In the genomic region with DNA sequence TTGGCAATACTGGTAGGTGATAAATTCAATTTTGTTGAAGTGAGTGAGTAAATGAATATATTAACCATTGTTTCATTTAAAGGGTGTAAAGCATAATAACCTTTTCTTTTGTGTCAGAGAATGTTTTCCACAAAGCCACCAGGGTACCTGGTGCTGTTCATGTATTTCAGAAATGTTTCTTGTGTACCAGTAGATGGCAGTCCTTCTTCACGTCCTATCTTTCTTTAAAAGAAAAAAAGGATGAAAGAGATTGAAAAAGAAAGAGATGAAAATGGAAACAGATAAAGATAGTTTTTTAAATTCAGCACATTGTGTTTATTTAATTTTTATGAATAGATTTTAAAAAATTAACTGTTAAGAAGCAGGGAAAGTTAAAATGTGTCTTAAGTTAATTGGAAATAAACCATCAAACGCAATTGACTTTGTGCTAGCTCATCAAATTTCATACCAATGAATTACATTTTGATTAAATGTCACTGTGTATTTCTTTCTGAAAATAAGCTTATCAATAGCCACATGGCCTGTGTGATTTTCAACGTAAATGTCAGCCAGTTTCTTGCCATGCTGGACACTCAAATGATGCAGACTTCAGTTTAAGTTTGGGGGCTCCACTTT, we compare ENCODE assay signal across 8 cellular contexts.
A peak's percentile ranks its signal among the peaks of the same experiment; 100 is the strongest.
DNase-seq lines count a peak whose midpoint lies in the region; ATAC-seq and TF ChIP-seq lines count a peak whose summit lies in the region.

No MANE protein-coding gene starts in this region.

- no peak overlapping the region for H3K4me3 ChIP-seq in mesenchymal stem cell (ENCODE audit: insufficient read depth in 1 of 2, low read depth in 1 of 2, low read length in 2 of 2)

- no peak overlapping the region for H2BK15ac ChIP-seq in mesenchymal stem cell (ENCODE audit: low read depth, poor library complexity, severe bottlenecking)

- H4K8ac ChIP-seq in mesenchymal stem cell (ENCODE audit: low read length) = no peak overlapping the region

- in situ Hi-C loops in ACHN (cut with HindIII; ENCODE audit: low pct_ligation_motif_present, low pct_unique_long_range_greater_than_20kb, low sequenced_read_pairs) (no loop called here), GM13977 (cut with MboI; ENCODE audit: low pct_unique_long_range_greater_than_20kb, low sequenced_read_pairs, unreplicated experiment) (no loop called here)

- no peak overlapping the region for H3K18ac ChIP-seq in mesenchymal stem cell (ENCODE audit: low read depth in 1 of 2, low read length in 2 of 2)

- DNase-seq in ACHN (peak; percentile 36), GM13977 (ENCODE audit: low spot score) (peak; percentile 34), NCI-H1105 treated with DMSO at 0.1 percent for 48 hours (lab: John Stamatoyannopoulos, UW) (peak; percentile 61), astrocyte of the hippocampus (ENCODE audit: low read depth, low spot score) (peak; percentile 49), mesenchymal stem cell (peak; percentile 13)
- no peak for DNase-seq in central memory CD4-positive, alpha-beta T cell
- DNase-seq in activated T-helper 2 cell treated with anti-CD3 and anti-CD28 coated beads, Interferon-gamma antibody, Interleukin-2, Interleukin-4, amounts not matched to agents 10 μg/mL and 5 μg/mL and 100 μg/mL, durations not matched to agents 14 hours and 24 hours and 36 hours (ENCODE audit: low spot score) = no peak

- no peaks in the 10 kb centered on the region for H3K79me1 ChIP-seq in mesenchymal stem cell (replicated peaks; ENCODE audit: low read length, poor library complexity, severe bottlenecking)

- 45% methylated on average over 2 of the region's 3 CpGs for WGBS in mesenchymal stem cell

- no peak overlapping the region for H4K91ac ChIP-seq in mesenchymal stem cell (ENCODE audit: low read length)

- H2BK5ac ChIP-seq in mesenchymal stem cell (ENCODE audit: low read depth, low read length, poor library complexity, severe bottlenecking) = no peak overlapping the region

- no peaks in the 10 kb centered on the region for H3K36me3 Mint-ChIP-seq in activated T-helper 2 cell treated with anti-CD3 and anti-CD28 coated beads, Interferon-gamma antibody, Interleukin-2, Interleukin-4, amounts not matched to agents 10 μg/mL and 5 μg/mL and 100 μg/mL, durations not matched to agents 14 hours and 24 hours and 36 hours (ENCODE audit: low read depth)

- H3K27me3 Mint-ChIP-seq in activated T-helper 2 cell treated with anti-CD3 and anti-CD28 coated beads, Interferon-gamma antibody, Interleukin-2, Interleukin-4, amounts not matched to agents 10 μg/mL and 5 μg/mL and 100 μg/mL, durations not matched to agents 14 hours and 24 hours and 36 hours (ENCODE audit: low read depth) = no peaks in the 10 kb centered on the region

- no peak overlapping the region for H3K14ac ChIP-seq in mesenchymal stem cell (ENCODE audit: low read length in 2 of 2)

- H3K4me3 Mint-ChIP-seq in activated T-helper 2 cell treated with anti-CD3 and anti-CD28 coated beads, Interferon-gamma antibody, Interleukin-2, Interleukin-4, amounts not matched to agents 10 μg/mL and 5 μg/mL and 100 μg/mL, durations not matched to agents 14 hours and 24 hours and 36 hours (ENCODE audit: low read depth) = no peak overlapping the region

- H3K4ac ChIP-seq in mesenchymal stem cell (ENCODE audit: low read depth in 1 of 2, low read length in 2 of 2) = no peak overlapping the region

- no peak overlapping the region for H2AFZ ChIP-seq in mesenchymal stem cell (ENCODE audit: low read depth, low read length)

- H2BK120ac ChIP-seq in mesenchymal stem cell (ENCODE audit: low read depth, low read length) = no peak overlapping the region

- H3K27ac Mint-ChIP-seq in activated T-helper 2 cell treated with anti-CD3 and anti-CD28 coated beads, Interferon-gamma antibody, Interleukin-2, Interleukin-4, amounts not matched to agents 10 μg/mL and 5 μg/mL and 100 μg/mL, durations not matched to agents 14 hours and 24 hours and 36 hours = no peak overlapping the region

- H3K27me3 ChIP-seq in mesenchymal stem cell (ENCODE audit: control insufficient read depth in 1 of 2, insufficient read depth in 1 of 2, low read length in 2 of 2) = no peaks in the 10 kb centered on the region

- H3K9me3 ChIP-seq in mesenchymal stem cell (ENCODE audit: control insufficient read depth, low read length) = no peaks in the 10 kb centered on the region

- H3K4me1 ChIP-seq in mesenchymal stem cell (ENCODE audit: control insufficient read depth, insufficient read depth, low read depth, low read length) = no peaks in the 10 kb centered on the region

- intact Hi-C loops in activated T-helper 2 cell treated with anti-CD3 and anti-CD28 coated beads, Interferon-gamma antibody, Interleukin-2, Interleukin-4, amounts not matched to agents 10 μg/mL and 5 μg/mL and 100 μg/mL, durations not matched to agents 14 hours and 24 hours and 36 hours (cut with micrococcal nuclease) = no loop called here

- H3K27ac ChIP-seq in mesenchymal stem cell (ENCODE audit: low read length, poor library complexity, severe bottlenecking) = no peak overlapping the region

- no peak overlapping the region for H3K4me2 ChIP-seq in mesenchymal stem cell (ENCODE audit: low read length, poor library complexity, severe bottlenecking)

- no peak for ATAC-seq in GM21526 (IDR thresholded peaks at IDR 0.05; ENCODE audit: low FRiP score, unreplicated experiment)

- TF ChIP-seq CTCF in GM13977 (IDR thresholded peaks at IDR 0.05; ENCODE audit: extremely low read depth, insufficient read depth, missing control alignments) = peak; percentile 50

- H2BK12ac ChIP-seq in mesenchymal stem cell (ENCODE audit: low read length in 2 of 2) = no peak overlapping the region

- no peak overlapping the region for H3K9ac ChIP-seq in mesenchymal stem cell (ENCODE audit: low read length)

- H3K36me3 ChIP-seq in mesenchymal stem cell (ENCODE audit: control insufficient read depth in 1 of 2, insufficient read depth in 2 of 2, low read depth in 1 of 2, low read length in 2 of 2) = no peaks in the 10 kb centered on the region

- H3K9me3 Mint-ChIP-seq in activated T-helper 2 cell treated with anti-CD3 and anti-CD28 coated beads, Interferon-gamma antibody, Interleukin-2, Interleukin-4, amounts not matched to agents 10 μg/mL and 5 μg/mL and 100 μg/mL, durations not matched to agents 14 hours and 24 hours and 36 hours = no peaks in the 10 kb centered on the region

- no peaks in the 10 kb centered on the region for H3K4me1 Mint-ChIP-seq in activated T-helper 2 cell treated with anti-CD3 and anti-CD28 coated beads, Interferon-gamma antibody, Interleukin-2, Interleukin-4, amounts not matched to agents 10 μg/mL and 5 μg/mL and 100 μg/mL, durations not matched to agents 14 hours and 24 hours and 36 hours (ENCODE audit: low read depth)

- H2AK5ac ChIP-seq in mesenchymal stem cell (ENCODE audit: low read length, severe bottlenecking) = no peak overlapping the region

- H3K23ac ChIP-seq in mesenchymal stem cell (ENCODE audit: low read length in 2 of 2) = no peak overlapping the region

Comparison
In these comparisons a context has a peak if more than half of its experiments do, and no peak if none do; other contexts are left out.
1. DNase-seq: peak in ACHN (single experiment), GM13977 (single experiment), NCI-H1105 treated with DMSO at 0.1 percent for 48 hours (single experiment), astrocyte of the hippocampus (single experiment) and mesenchymal stem cell (single experiment); none in central memory CD4-positive, alpha-beta T cell (single experiment) and activated T-helper 2 cell treated with anti-CD3 and anti-CD28 coated beads, Interferon-gamma antibody, Interleukin-2, Interleukin-4, amounts not matched to agents 10 μg/mL and 5 μg/mL and 100 μg/mL, durations not matched to agents 14 hours and 24 hours and 36 hours (single experiment).